ENCODE assay signal across 8 cellular contexts in genomic region chr20:37693203-37693602, GRCh38. TPM values are rescaled to one million over a fixed set of nuclear protein-coding genes. Genes with fewer than 3 reads are reported as not detected.
A peak's percentile ranks its signal among the peaks of the same experiment; 100 is the strongest.
DNase-seq lines count a peak whose midpoint lies in the region; ATAC-seq and TF ChIP-seq lines count a peak whose summit lies in the region.

No MANE protein-coding gene starts in this region.

- no peak for TF ChIP-seq EP300 in esophagus muscularis mucosa (IDR thresholded peaks at IDR 0.05)
- TF ChIP-seq EP300 in sigmoid colon (IDR thresholded peaks at IDR 0.05) = no peak

- TF ChIP-seq POLR2A in Peyer's patch (IDR thresholded peaks at IDR 0.05) = no peak
- no peak for TF ChIP-seq POLR2A in esophagus muscularis mucosa (IDR thresholded peaks at IDR 0.05; ENCODE audit: low read depth)
- no peak for TF ChIP-seq POLR2A in sigmoid colon (IDR thresholded peaks at IDR 0.05)

- WGBS in esophagus muscularis mucosa = 78% methylated on average over 2 of the region's 2 CpGs
- 79 to 84% methylated on average over 2 of the region's 2 CpGs for WGBS in sigmoid colon, 2 donors

- H3K36me3 ChIP-seq in Peyer's patch = no peaks in the 10 kb centered on the region
- peaks cover 0 to 4% (median 2%) of the 10 kb centered on the region in 4 donors for H3K36me3 ChIP-seq in esophagus muscularis mucosa
- no peaks in the 10 kb centered on the region for H3K36me3 ChIP-seq in sigmoid colon

- H3K4me1 ChIP-seq in Peyer's patch (peaks cover 0 to 15% (median 2%) of the 10 kb centered on the region in 4 donors), esophagus muscularis mucosa (peaks cover 12 to 27% (median 24%) of the 10 kb centered on the region in 4 donors), sigmoid colon (peaks cover 0 to 23% (median 14%) of the 10 kb centered on the region in 4 donors)

- H3K4me3 ChIP-seq in GM12865 (ENCODE audit: low read depth, low read length) (peak overlapping the region; percentile 59), Peyer's patch (peak overlapping the region; percentile 55 to 75 (median 64)), esophagus muscularis mucosa (peak overlapping the region; percentile 77 to 93 (median 85)), sigmoid colon (peak overlapping the region; percentile 64 to 92 (median 74))

- TF ChIP-seq CTCF in GM12865 (IDR thresholded peaks at IDR 0.05; ENCODE audit: insufficient read depth, low read depth, low read length, missing control alignments) (no peak), Peyer's patch (IDR thresholded peaks at IDR 0.05) (no peak), esophagus muscularis mucosa (IDR thresholded peaks at IDR 0.05) (no peak), sigmoid colon (IDR thresholded peaks at IDR 0.05) (no peak)

- H3K27me3 ChIP-seq in Peyer's patch (no peaks in the 10 kb centered on the region), esophagus muscularis mucosa (no peaks in the 10 kb centered on the region), sigmoid colon (peaks cover 0 to 4% (median 0%) of the 10 kb centered on the region in 3 donors)

- H3K9me3 ChIP-seq in Peyer's patch (no peaks in the 10 kb centered on the region), esophagus muscularis mucosa (no peaks in the 10 kb centered on the region), sigmoid colon (no peaks in the 10 kb centered on the region)

- intact Hi-C loops in esophagus muscularis mucosa (cut with DNase I) (no loop called here), sigmoid colon (cut with DNase I) (loop anchor here (5.0 kb wide), 2 partner anchors 299 to 339 kb away; partner anchors contain the start of genes RPRD1B and TTI1)

- no peak overlapping the region for H3K27ac ChIP-seq in Peyer's patch
- H3K27ac ChIP-seq in esophagus muscularis mucosa (replicated peaks in 1 of 4) = peak overlapping the region; percentile 28 to 74 (median 57)
- peak overlapping the region; percentile 41 to 77 (median 69) for H3K27ac ChIP-seq in sigmoid colon

- no peak for ATAC-seq in GM18861 (IDR thresholded peaks at IDR 0.05; ENCODE audit: unreplicated experiment)
- no peak for ATAC-seq in GM21786 (IDR thresholded peaks at IDR 0.05; ENCODE audit: unreplicated experiment)

- DNase-seq in GM12865 (ENCODE audit: low read depth) (no peak), Peyer's patch (no peak), esophagus muscularis mucosa (ENCODE audit: extremely low spot score) (no peak), sigmoid colon (no peak), DMS79 (lab: John Stamatoyannopoulos, UW) (no peak)
- DNase-seq in stimulated activated naive CD4-positive, alpha-beta T cell treated with Interleukin-2 at 50 U/mL for 16 hours (lab: John Stamatoyannopoulos, UW) = no peak

RNA-seq across cellular contexts. Expression of gene CTNNBL1, which starts 0.6 kb away (rescaled TPM):
- total RNA-seq in Peyer's patch = 10 to 100 TPM; 16.3 to 30.2 (median 23.6) TPM
- total RNA-seq in esophagus muscularis mucosa = 10 to 100 TPM; 40.4 to 54.3 (median 44.7) TPM
- 10 to 100 TPM; 33.0 to 47.9 (median 42.5) TPM for total RNA-seq in sigmoid colon
- polyA plus RNA-seq in sigmoid colon = 10 to 100 TPM; 27.3 to 34.8 (median 34.2) TPM

Comparison
In these comparisons a context has a peak if more than half of its experiments do, and no peak if none do; other contexts are left out.
1. H3K27ac ChIP-seq: peak in esophagus muscularis mucosa (4 of 4) and sigmoid colon (4 of 4); none in Peyer's patch (0 of 4).
2. Peak in every context shown above with its lines, with median percentiles within 50 percentile points of each other: H3K4me3 ChIP-seq.